Comparison of ENCODE assay signal across 34 cellular contexts in the genomic region with DNA sequence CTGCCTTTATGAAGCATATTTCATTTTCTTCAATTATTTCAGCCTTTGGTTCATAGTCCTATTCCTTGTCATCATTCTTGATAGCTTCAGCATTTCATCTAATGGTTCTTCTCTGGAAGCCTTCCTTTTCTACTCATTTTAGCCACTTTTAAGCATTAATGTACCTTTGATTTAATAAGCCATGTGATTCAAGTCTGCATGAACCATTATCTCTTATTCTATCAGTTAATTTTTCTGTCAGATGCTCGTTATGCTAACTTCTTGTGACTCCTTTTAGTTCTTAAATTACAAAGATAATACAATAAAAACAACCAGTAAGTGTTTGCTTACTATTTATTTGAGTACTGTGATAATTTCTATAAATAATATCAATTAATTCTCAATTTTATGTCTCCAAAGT.
DNase-seq lines count a peak whose midpoint lies in the region; ATAC-seq, FAIRE-seq and TF ChIP-seq lines count a peak whose summit lies in the region.
"Had no signal": no experiment of that assay in that cellular context is flagged by ENCODE, and none has a peak within 500 bp of the region (broad histone marks: within the 10 kb centered on the region; RNA-seq: fewer than 3 reads in every experiment).

No MANE protein-coding gene starts in this region.

- TF ChIP-seq CTCF in SK-N-SH (IDR thresholded peaks at IDR 0.05), result no peak

- H3K27ac ChIP-seq in SK-N-SH (ENCODE audit: low read depth in 2 of 2, low read length in 1 of 2), result no peak overlapping the region
- H3K27ac ChIP-seq: 22Rv1; A549; BLaER1; BLaER1 treated with 17β-estradiol and CSF1 and Interleukin-3, amounts not matched to agents 10 nM and 100 nM; C4-2B had no signal

- peaks cover 6% of the 10 kb centered on the region for H3K4me1 Mint-ChIP-seq in activated CD4-positive, alpha-beta T cell treated with anti-CD3 and anti-CD28 coated beads, Interleukin-2, amount 10 ng/mL, durations not matched to agents 7 days and 5 days
- H3K4me1 Mint-ChIP-seq: B cell, CD14-positive monocyte had no signal

- peaks cover 7% of the 10 kb centered on the region for H3F3A ChIP-seq in SK-N-SH (replicated peaks; ENCODE audit: insufficient read depth)

- no peaks in the 10 kb centered on the region for H3K36me3 ChIP-seq in SK-N-SH (replicated peaks in 1 of 2; ENCODE audit: control insufficient read depth in 1 of 2, insufficient read depth in 2 of 2, low read length in 1 of 2)
- H3K36me3 ChIP-seq: BLaER1; BLaER1 treated with 17β-estradiol and CSF1 and Interleukin-3, amounts not matched to agents 10 nM and 100 nM had no signal

- H2AFZ ChIP-seq in SK-N-SH (ENCODE audit: low read depth), result no peak overlapping the region

- CTCF ChIA-PET in SK-N-SH (lab: Yijun Ruan, JAX), result no interaction called here
- CTCF ChIA-PET in activated CD4-positive, alpha-beta T cell treated with anti-CD3 and anti-CD28 coated beads, Interleukin-2, amount 10 ng/mL, durations not matched to agents 7 days and 5 days (lab: Charles Lee), result interaction anchor here (1.3 kb wide), 1 partner anchor 28 kb away, joined by 3 read pairs; no protein-coding TSS in a partner anchor

- H4K20me1 ChIP-seq in SK-N-SH (ENCODE audit: insufficient read depth), result no peaks in the 10 kb centered on the region
- H4K20me1 ChIP-seq: BLaER1; BLaER1 treated with 17β-estradiol and CSF1 and Interleukin-3, amounts not matched to agents 10 nM and 100 nM had no signal

- no peak overlapping the region for H3K4me2 ChIP-seq in SK-N-SH
- H3K4me2 ChIP-seq: A549; BLaER1; BLaER1 treated with 17β-estradiol and CSF1 and Interleukin-3, amounts not matched to agents 10 nM and 100 nM had no signal

- H3K27ac Mint-ChIP-seq in activated CD4-positive, alpha-beta T cell treated with anti-CD3 and anti-CD28 coated beads, Interleukin-2, amount 10 ng/mL, durations not matched to agents 7 days and 5 days, result no peak overlapping the region
- H3K27ac Mint-ChIP-seq: B cell; CD4-positive, alpha-beta memory T cell; CD4-positive, alpha-beta T cell; CD4-positive, CD25-positive, alpha-beta regulatory T cell; CD8-positive, alpha-beta memory T cell; CD8-positive, alpha-beta T cell had no signal

- 80% methylated on average over 1 of the region's 1 CpG for WGBS in SK-N-SH (ENCODE audit: low lambda C conversion rate)

- H3K4me1 ChIP-seq in SK-N-SH (ENCODE audit: control insufficient read depth in 1 of 2, insufficient read depth in 2 of 2, low read depth in 1 of 2, low read length in 1 of 2), result peaks cover 0 to 17% of the 10 kb centered on the region in 2 experiments; a peak in 3 of 4 replicates
- H3K4me1 ChIP-seq: A549; BLaER1; BLaER1 treated with 17β-estradiol and CSF1 and Interleukin-3, amounts not matched to agents 10 nM and 100 nM; Caco-2 had no signal

- H3K9me3 Mint-ChIP-seq in activated CD4-positive, alpha-beta T cell treated with anti-CD3 and anti-CD28 coated beads, Interleukin-2, amount 10 ng/mL, durations not matched to agents 7 days and 5 days, result no peaks in the 10 kb centered on the region
- H3K9me3 Mint-ChIP-seq: CD4-positive, alpha-beta memory T cell; CD4-positive, alpha-beta T cell; CD4-positive, CD25-positive, alpha-beta regulatory T cell; CD8-positive, alpha-beta memory T cell; CD8-positive, alpha-beta T cell had no signal

- TF ChIP-seq RAD21 in SK-N-SH (IDR thresholded peaks at IDR 0.05; ENCODE audit: low read length), result no peak

- H3K4me3 Mint-ChIP-seq in activated CD4-positive, alpha-beta T cell treated with anti-CD3 and anti-CD28 coated beads, Interleukin-2, amount 10 ng/mL, durations not matched to agents 7 days and 5 days, result no peak overlapping the region
- H3K4me3 Mint-ChIP-seq: B cell; CD14-positive monocyte; CD4-positive, alpha-beta memory T cell; CD4-positive, alpha-beta T cell; CD4-positive, CD25-positive, alpha-beta regulatory T cell; CD8-positive, alpha-beta memory T cell; CD8-positive, alpha-beta T cell had no signal

- H3K9ac ChIP-seq in SK-N-SH, result no peak overlapping the region
- H3K9ac ChIP-seq: BLaER1; BLaER1 treated with 17β-estradiol and CSF1 and Interleukin-3, amounts not matched to agents 10 nM and 100 nM had no signal

- no peaks in the 10 kb centered on the region for H3K27me3 ChIP-seq in SK-N-SH (ENCODE audit: insufficient read depth)
- H3K27me3 ChIP-seq: BE2C; BLaER1; BLaER1 treated with 17β-estradiol and CSF1 and Interleukin-3, amounts not matched to agents 10 nM and 100 nM had no signal

- ATAC-seq in SK-N-SH treated with all-trans-retinoic acid at 6 μM for 48 hours, result no peak; the same call in 2 of the 3 replicates
- ATAC-seq: A549; CD8-positive, alpha-beta T cell had no signal

- no peak for DNase-seq in SK-N-SH
- no peak for DNase-seq in GM19239 (ENCODE audit: insufficient read length, low spot score)
- DNase-seq in SK-N-DZ (ENCODE audit: low spot score), result peak; percentile 93
- DNase-seq in activated CD4-positive, alpha-beta T cell treated with anti-CD3 and anti-CD28 coated beads, Interleukin-2, amount 10 ng/mL, durations not matched to agents 7 days and 5 days, result no peak
- DNase-seq in iPS-NIHi7 (ENCODE audit: extremely low spot score), result no peak
- DNase-seq: 8988T; ACHN; AML-193; C1 segment of cervical spinal cord; Caco-2; Calu3; CD4-positive, alpha-beta memory T cell; CD4-positive, alpha-beta T cell; CD4-positive, CD25-positive, alpha-beta regulatory T cell; CD8-positive, alpha-beta memory T cell; CD8-positive, alpha-beta T cell; COR-L47; DMS 273 treated with DMSO at 0.1 percent for 48 hours; DMS153; DMS53; DMS79; DMS79 treated with DMSO at 0.1 percent for 48 hours; DND-41; EL had no signal

- POLR2A ChIA-PET in SK-N-SH (lab: Yijun Ruan, JAX), result no interaction called here
- POLR2A ChIA-PET in activated CD4-positive, alpha-beta T cell treated with anti-CD3 and anti-CD28 coated beads, Interleukin-2, amount 10 ng/mL, durations not matched to agents 7 days and 5 days (lab: Charles Lee), result no interaction called here

- no peaks in the 10 kb centered on the region for H3K79me2 ChIP-seq in SK-N-SH (ENCODE audit: insufficient read depth)

- no peaks in the 10 kb centered on the region for H3K36me3 Mint-ChIP-seq in activated CD4-positive, alpha-beta T cell treated with anti-CD3 and anti-CD28 coated beads, Interleukin-2, amount 10 ng/mL, durations not matched to agents 7 days and 5 days (ENCODE audit: low read depth)
- H3K36me3 Mint-ChIP-seq: CD14-positive monocyte had no signal

- H3K27me3 Mint-ChIP-seq in activated CD4-positive, alpha-beta T cell treated with anti-CD3 and anti-CD28 coated beads, Interleukin-2, amount 10 ng/mL, durations not matched to agents 7 days and 5 days, result no peaks in the 10 kb centered on the region
- H3K27me3 Mint-ChIP-seq: B cell; CD4-positive, alpha-beta memory T cell; CD4-positive, alpha-beta T cell; CD4-positive, CD25-positive, alpha-beta regulatory T cell; CD8-positive, alpha-beta memory T cell had no signal

- FAIRE-seq in GM19239 (lab: Jason Lieb, UNC), result peak; percentile 4
- FAIRE-seq: A549, D721Med had no signal

- TF ChIP-seq EP300 in SK-N-SH (IDR thresholded peaks at IDR 0.05; ENCODE audit: borderline replicate concordance in 1 of 2, low read depth in 1 of 2, low read length in 1 of 2), result no peak

- no peaks in the 10 kb centered on the region for H3K9me2 ChIP-seq in SK-N-SH

- H3K4me3 ChIP-seq in SK-N-SH (ENCODE audit: low read depth in 2 of 2, low read length in 1 of 2), result no peak overlapping the region
- H3K4me3 ChIP-seq: A549; BLaER1; BLaER1 treated with 17β-estradiol and CSF1 and Interleukin-3, amounts not matched to agents 10 nM and 100 nM had no signal

- no peaks in the 10 kb centered on the region for H3K9me3 ChIP-seq in SK-N-SH
- H3K9me3 ChIP-seq: A549; BE2C; BLaER1; BLaER1 treated with 17β-estradiol and CSF1 and Interleukin-3, amounts not matched to agents 10 nM and 100 nM; Caco-2 had no signal

TF ChIP-seq in SK-N-SH treated with all-trans-retinoic acid at 6 μM for 48 hours, 23 proteins besides CTCF, POLR2A, EP300 and RAD21 (continues in another document):
- TF ChIP-seq ESRRG (CRISPR knock-in tag; IDR thresholded peaks at IDR 0.05), result peak; percentile 80; the same call in 1 of the 2 replicates
- peak; percentile 92 for TF ChIP-seq ISL1 (CRISPR knock-in tag; IDR thresholded peaks at IDR 0.05)
- no peak for TF ChIP-seq ARNTL (CRISPR knock-in tag; IDR thresholded peaks at IDR 0.05; ENCODE audit: borderline replicate concordance, low read depth)
- TF ChIP-seq TOX (CRISPR knock-in tag; IDR thresholded peaks at IDR 0.05; ENCODE audit: borderline replicate concordance), result no peak
- no peak for TF ChIP-seq ZFP30 (CRISPR knock-in tag; IDR thresholded peaks at IDR 0.05)
- no peak for TF ChIP-seq RARB (CRISPR knock-in tag; IDR thresholded peaks at IDR 0.05)

TF ChIP-seq in SK-N-SH, 30 proteins besides CTCF, POLR2A, EP300 and RAD21:
- no peak for TF ChIP-seq RCOR1 (IDR thresholded peaks at IDR 0.05; ENCODE audit: low read length)
- TF ChIP-seq MXI1 (IDR thresholded peaks at IDR 0.05; ENCODE audit: low read depth, low read length), result no peak
- TF ChIP-seq TAF1 (IDR thresholded peaks at IDR 0.05; ENCODE audit: borderline replicate concordance, low read depth, low read length), result no peak
- TF ChIP-seq FOSL2 (IDR thresholded peaks at IDR 0.05; ENCODE audit: borderline replicate concordance, low read depth), result no peak
- TF ChIP-seq EZH2phosphoT487 (IDR thresholded peaks at IDR 0.05; ENCODE audit: borderline replicate concordance, low read depth), result no peak
